3 cellular contexts compared by ENCODE assay signal in genomic region chr3:105912891-105913290, GRCh38.
"Had no signal": no experiment of that assay in that cellular context is flagged by ENCODE, and none has a peak within 500 bp of the region (broad histone marks: within the 10 kb centered on the region; RNA-seq: fewer than 3 reads in every experiment).

No MANE protein-coding gene starts in this region.

- H3K4me3 ChIP-seq: GM12878 had no signal

- ATAC-seq: GM12878 had no signal

- DNase-seq: GDM1, GF-D8 had no signal
